In the genomic region with DNA sequence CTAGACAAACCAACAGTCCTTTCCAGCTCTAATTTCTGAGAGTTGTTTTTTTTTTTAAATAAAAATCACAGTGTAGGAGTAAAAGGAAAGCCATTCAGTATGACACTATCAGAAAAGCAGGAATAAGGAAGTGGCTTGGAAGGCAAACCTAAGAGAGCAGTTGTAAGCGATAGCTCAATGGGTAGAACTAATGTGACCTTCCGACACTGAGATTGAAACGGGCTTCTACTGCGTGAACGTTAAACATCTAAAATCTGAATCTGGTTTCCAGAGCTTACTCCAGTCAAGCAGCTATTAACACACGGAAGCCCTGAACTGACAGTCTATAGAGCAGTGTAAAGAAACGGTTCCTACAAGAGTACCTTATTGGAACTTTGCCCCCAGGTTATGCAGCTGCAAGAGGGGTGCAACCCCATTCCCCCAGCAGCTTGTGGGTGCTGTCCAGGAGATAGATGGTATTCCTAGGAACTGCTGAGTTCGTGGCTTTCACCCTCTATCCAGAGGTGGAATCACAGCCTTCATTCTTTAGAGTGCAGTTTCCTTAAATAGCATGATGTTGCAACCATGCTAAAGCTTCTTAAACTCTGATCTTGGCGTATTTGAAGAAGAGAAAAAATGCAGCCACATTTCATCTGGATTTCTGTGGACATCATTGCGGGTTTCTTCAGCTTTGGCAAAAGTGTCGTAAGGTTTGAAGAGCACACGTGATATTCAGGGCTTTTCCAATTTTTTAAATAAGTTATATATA, we compare ENCODE assay signal across 8 cellular contexts. TPM values are rescaled to one million over a fixed set of nuclear protein-coding genes. Genes with fewer than 3 reads are reported as not detected.
DNase-seq lines count a peak whose midpoint lies in the region; ATAC-seq, FAIRE-seq and TF ChIP-seq lines count a peak whose summit lies in the region.

No MANE protein-coding gene starts in this region.

- FAIRE-seq in H1 (lab: Jason Lieb, UNC): no peak

- H2BK120ac ChIP-seq in H1 (replicated peaks; ENCODE audit: low read depth, low read length): no peak overlapping the region

- no peak overlapping the region for H3K14ac ChIP-seq in H1 (ENCODE audit: insufficient read length)

- in situ Hi-C loops in SK-MEL-5 (cut with HindIII; ENCODE audit: low pct_unique_long_range_greater_than_20kb, low sequenced_read_pairs): no loop called here

- H3K79me2 ChIP-seq in H1 (ENCODE audit: control insufficient read depth in 1 of 2, insufficient read depth in 2 of 2, low read length in 2 of 2): peaks cover 2 to 9% of the 10 kb centered on the region in 2 experiments; a peak in 3 of 4 replicates

- no peak for TF ChIP-seq EP300 in H1 (IDR thresholded peaks at IDR 0.05; ENCODE audit: borderline replicate concordance in 1 of 2, low read depth in 2 of 2, low read length in 2 of 2)

- H4K5ac ChIP-seq in H1 (ENCODE audit: insufficient read length, low read depth, low read length): no peak overlapping the region

- H2AK5ac ChIP-seq in H1 (ENCODE audit: low read depth, low read length): no peak overlapping the region; the same call in 1 of the 2 replicates

- no peak overlapping the region for H3K23ac ChIP-seq in H1 (ENCODE audit: insufficient read length)

- TF ChIP-seq CTCF in H1 (IDR thresholded peaks at IDR 0.05; ENCODE audit: control extremely low read depth in 1 of 3, insufficient read depth in 1 of 3, low read depth in 1 of 3, low read length in 3 of 3) (no peak), neutrophil (IDR thresholded peaks at IDR 0.05) (no peak)

- no peak overlapping the region for H3K4ac ChIP-seq in H1 (replicated peaks; ENCODE audit: insufficient read length, low read depth, low read length)

- peak overlapping the region; percentile 46; the same call in 1 of the 2 replicates for H2BK5ac ChIP-seq in H1 (ENCODE audit: low read depth, low read length)

- no peaks in the 10 kb centered on the region for H3K27me3 ChIP-seq in BLaER1
- H3K27me3 ChIP-seq in H1 (replicated peaks in 1 of 4; ENCODE audit: control insufficient read depth in 3 of 4, extremely low read depth in 1 of 4, insufficient read depth in 3 of 4, low read length in 3 of 4): no peaks in the 10 kb centered on the region
- H3K27me3 ChIP-seq in neutrophil: no peaks in the 10 kb centered on the region

- H2BK20ac ChIP-seq in H1 (ENCODE audit: low read length): 0 out of 2 replicates have a peak overlapping the region, but pooled peaks have one; percentile 13

- peak; percentile 57 for DNase-seq in HT1080 (ENCODE audit: low read depth)
- peak; percentile 67 for DNase-seq in SK-MEL-5 (ENCODE audit: low read depth, low spot score)
- DNase-seq in H1 (ENCODE audit: low read depth in 1 of 2, low spot score in 2 of 2): no peak

- H3K23me2 ChIP-seq in H1 (ENCODE audit: low read depth, low read length): peaks cover 3% of the 10 kb centered on the region; the same call in 1 of the 2 replicates

- H2BK15ac ChIP-seq in H1 (ENCODE audit: low read length): no peak overlapping the region

- POLR2A ChIA-PET in H1 (lab: Charles Lee; ENCODE audit: partially characterized antibody): interaction anchor here (1.1 to 2.6 kb wide), 7 partner anchors 9 to 471 kb away, joined by 3 to 12 read pairs (median 4); no protein-coding TSS in a partner anchor

- H2BK12ac ChIP-seq in H1 (ENCODE audit: low read depth, low read length): peak overlapping the region; percentile 23; the same call in 1 of the 2 replicates

- CTCF ChIA-PET in H1 (lab: Charles Lee; ENCODE audit: partially characterized antibody): interaction anchor here (0.6 to 2.3 kb wide), 7 partner anchors 35 to 480 kb away, joined by 3 to 11 read pairs (median 4); no protein-coding TSS in a partner anchor

- H3K18ac ChIP-seq in H1 (ENCODE audit: extremely low read depth, low read length): no peak overlapping the region

- H3K4me1 ChIP-seq in BLaER1 (peaks cover 59% of the 10 kb centered on the region), H1 (replicated peaks in 1 of 4; ENCODE audit: control insufficient read depth in 3 of 4, insufficient read depth in 4 of 4, low read length in 3 of 4) (peaks cover 9 to 18% (median 14%) of the 10 kb centered on the region in 4 experiments), neutrophil (ENCODE audit: control insufficient read depth in 1 of 2, insufficient read depth in 1 of 2, low read depth in 1 of 2, low read length in 1 of 2) (peaks cover 44 to 45% of the 10 kb centered on the region in 2 experiments)

- peak overlapping the region; percentile 95; the same call in 1 of the 2 replicates for H3K4me3 ChIP-seq in BLaER1
- no peak overlapping the region for H3K4me3 ChIP-seq in H1 (ENCODE audit: extremely low read depth in 1 of 4, insufficient read depth in 2 of 4, low read depth in 3 of 4, low read length in 4 of 4)
- peak overlapping the region; percentile 85 to 98 for H3K4me3 ChIP-seq in neutrophil (ENCODE audit: low read depth in 1 of 2, low read length in 1 of 2)

- peak overlapping the region; percentile 42; the same call in 1 of the 2 replicates for H2AFZ ChIP-seq in H1 (ENCODE audit: low read length)

- H3K36me3 ChIP-seq in BLaER1: peaks cover 9% of the 10 kb centered on the region
- H3K36me3 ChIP-seq in H1 (ENCODE audit: control insufficient read depth in 2 of 4, insufficient read depth in 4 of 4, low read length in 3 of 4): no peaks in the 10 kb centered on the region
- no peaks in the 10 kb centered on the region for H3K36me3 ChIP-seq in neutrophil

- no peaks in the 10 kb centered on the region for H3K9me3 ChIP-seq in BLaER1
- H3K9me3 ChIP-seq in H1 (ENCODE audit: insufficient read depth in 2 of 2, low read depth in 1 of 2, low read length in 1 of 2): no peaks in the 10 kb centered on the region
- H3K9me3 ChIP-seq in neutrophil: no peaks in the 10 kb centered on the region

- H3K27ac ChIP-seq in BLaER1 (peak overlapping the region; percentile 100), H1 (ENCODE audit: low read depth, low read length) (no peak overlapping the region), neutrophil (peak overlapping the region; percentile 96)

- H4K8ac ChIP-seq in H1 (ENCODE audit: extremely low read depth, insufficient read depth, low read length): no peak overlapping the region

- H3K9ac ChIP-seq in BLaER1 (peak overlapping the region; percentile 100), H1 (replicated peaks in 1 of 4; ENCODE audit: extremely low read depth in 1 of 4, low read depth in 3 of 4, low read length in 3 of 4) (no peak overlapping the region)

- H4K91ac ChIP-seq in H1 (replicated peaks; ENCODE audit: insufficient read length, low read length): no peak overlapping the region

- H3K4me2 ChIP-seq in BLaER1 (peak overlapping the region; percentile 96), H1 (ENCODE audit: insufficient read depth in 1 of 2, low read depth in 2 of 2, low read length in 2 of 2) (no peak overlapping the region)

- WGBS in H1 (ENCODE audit: extremely low coverage in 1 of 2, insufficient coverage in 1 of 2, insufficient read length in 1 of 2, insufficient replicate concordance in 2 of 2, low coverage in 1 of 2, low lambda C conversion rate in 2 of 2, missing lambda C conversion rate in 1 of 2), 2 experiments: 86% methylated on average over 12 of the region's 12 CpGs; no CpG with 5 or more reads in 1 of the 2 experiments

- ATAC-seq in GM18858 (IDR thresholded peaks at IDR 0.05; ENCODE audit: unreplicated experiment): no peak
- no peak for ATAC-seq in HG03571 (IDR thresholded peaks at IDR 0.05; ENCODE audit: unreplicated experiment)
- no peak for ATAC-seq in HG03159 (IDR thresholded peaks at IDR 0.05; ENCODE audit: unreplicated experiment)

- no peaks in the 10 kb centered on the region for H3K79me1 ChIP-seq in H1 (ENCODE audit: low read depth, low read length)

- H4K20me1 ChIP-seq in BLaER1: no peaks in the 10 kb centered on the region
- H4K20me1 ChIP-seq in H1 (replicated peaks in 1 of 2; ENCODE audit: control insufficient read depth in 1 of 2, insufficient read depth in 2 of 2, low read length in 2 of 2): peaks cover 0 to 2% of the 10 kb centered on the region in 2 experiments

- no peak for TF ChIP-seq POLR2A in H1 (IDR thresholded peaks at IDR 0.05; ENCODE audit: control extremely low read depth in 1 of 2, low read depth in 2 of 2, low read length in 2 of 2)

- no peak for TF ChIP-seq RAD21 in H1 (IDR thresholded peaks at IDR 0.05 in 1 of 2, conservative IDR thresholded peaks at IDR 0.05 in 1 of 2; ENCODE audit: low read depth in 2 of 2, low read length in 2 of 2)

- no peak overlapping the region for H3K56ac ChIP-seq in H1 (replicated peaks; ENCODE audit: insufficient read length, low read depth, low read length)

TF ChIP-seq in H1, 55 proteins besides CTCF, POLR2A, EP300 and RAD21 (continues in another document):
- TF ChIP-seq CREB1 (IDR thresholded peaks at IDR 0.05) (no peak), YY1 (IDR thresholded peaks at IDR 0.05; ENCODE audit: low read depth, low read length) (no peak), FOSL1 (IDR thresholded peaks at IDR 0.05; ENCODE audit: insufficient read depth, low read depth, low read length) (no peak), ATF3 (IDR thresholded peaks at IDR 0.05; ENCODE audit: insufficient read depth, low read depth, low read length) (no peak), SIRT6 (IDR thresholded peaks at IDR 0.05; ENCODE audit: low read length) (no peak), TEAD4 (IDR thresholded peaks at IDR 0.05; ENCODE audit: low read depth, low read length) (no peak)

RNA-seq across cellular contexts. Expression of gene IRF2BP2, which starts 3.3 kb away (rescaled TPM):
- total RNA-seq in HT1080 (2014; rRNA removed; shearing (Covaris generic)): 47.8 and 69.6 TPM in 2 replicates
- polyA plus RNA-seq in HT1080 (2015; cell fraction: cytosol; rRNA removed): 68.2 and 68.8 TPM in 2 replicates
- 90.5 and 110 TPM in 2 replicates for polyA plus RNA-seq in HT1080 (2015; cell fraction: nucleus; rRNA removed)
- 46.1 and 47.5 TPM in 2 replicates for total RNA-seq in SK-MEL-5 (2014; rRNA removed; shearing (Covaris generic))
- polyA plus RNA-seq in SK-MEL-5 (2015; cell fraction: cytosol; rRNA removed): 46.5 and 70.0 TPM in 2 replicates
- polyA plus RNA-seq in SK-MEL-5 (2015; cell fraction: nucleus; rRNA removed): 63.0 and 96.7 TPM in 2 replicates
- 67.5 and 68.9 TPM in 2 replicates for total RNA-seq in H1 (2021; fragmentation: NEBNext Ultra II Directional; extraction: Animal tissue kit (Norgen Biotek cat#: 25700))
- polyA plus RNA-seq in H1 (2011; rRNA removed): 24.9 and 36.0 TPM in 2 replicates
- 14.9 TPM for polyA plus RNA-seq in H1 (2011; cell fraction: cytosol; rRNA removed)
- polyA plus RNA-seq in H1 (2011; cell fraction: nucleus; rRNA removed): 108 TPM
- polyA plus RNA-seq in H1 (2012, experiment 1 of 2): 22.9 to 44.8 TPM (median 38.6 TPM) in 4 replicates
- polyA plus RNA-seq in H1 (2012, experiment 2 of 2): 26.3 TPM
- 31.8 TPM for polyA plus RNA-seq in H1 (2013, experiment 1 of 2)
- 31.3 TPM for polyA plus RNA-seq in H1 (2013, experiment 2 of 2)
- polyA minus RNA-seq in H1 (2011; rRNA and poly(A)+ RNA removed): 22.1 and 38.7 TPM in 2 replicates
- 41.8 TPM for polyA minus RNA-seq in H1 (2011; cell fraction: cytosol; rRNA and poly(A)+ RNA removed)
- 37.3 TPM for polyA minus RNA-seq in H1 (2011; cell fraction: nucleus; rRNA and poly(A)+ RNA removed)

Comparison
In these comparisons a context has a peak if more than half of its experiments do, and no peak if none do; other contexts are left out.
1. H3K4me3 ChIP-seq: peak in BLaER1 (single experiment) and neutrophil (2 of 2); none in H1 (0 of 4).
2. DNase-seq: peak in HT1080 (single experiment) and SK-MEL-5 (single experiment); none in H1 (0 of 2).